Comparison of ENCODE assay signal across 9 cellular contexts in genomic region chr9:108478431-108478837, GRCh38.
DNase-seq lines count a peak whose midpoint lies in the region; ATAC-seq, FAIRE-seq and TF ChIP-seq lines count a peak whose summit lies in the region.
"Had no signal": no experiment of that assay in that cellular context is flagged by ENCODE, and none has a peak within 500 bp of the region (broad histone marks: within the 10 kb centered on the region; RNA-seq: fewer than 3 reads in every experiment).

No MANE protein-coding gene starts in this region.

- H3K79me2 ChIP-seq in osteoblast (ENCODE audit: insufficient read depth, low read length): no peaks in the 10 kb centered on the region

- intact Hi-C loops in CD4-positive, alpha-beta T cell (cut with DNase I, micrococcal nuclease): loop anchor here in 1 of 2 experiments (10.0 kb wide), 1 partner anchor 64 kb away; no protein-coding TSS in a partner anchor

- no peaks in the 10 kb centered on the region for H3K4me1 Mint-ChIP-seq in CD4-positive, alpha-beta T cell (ENCODE audit: low read depth)

- peak overlapping the region; percentile 11; the same call in 1 of the 2 replicates for H3K4me3 ChIP-seq in WI38 (ENCODE audit: low read depth, low read length)
- H3K4me3 ChIP-seq in osteoblast (ENCODE audit: insufficient read depth, low read length): peak overlapping the region; percentile 57
- H3K4me3 ChIP-seq: SK-N-MC had no signal

- H3K4me1 ChIP-seq in osteoblast (ENCODE audit: insufficient read depth, low read length): peaks cover 48% of the 10 kb centered on the region

- no peak overlapping the region for H3K27ac Mint-ChIP-seq in CD4-positive, alpha-beta T cell

- FAIRE-seq in GM12892 (lab: Jason Lieb, UNC): no peak

- H3K9me3 ChIP-seq in osteoblast (ENCODE audit: low read depth, low read length): no peaks in the 10 kb centered on the region
- H3K9me3 ChIP-seq in CD4-positive, alpha-beta T cell (ENCODE audit: control insufficient read depth, low read length): no peaks in the 10 kb centered on the region

- no peak for TF ChIP-seq CTCF in WI38 (IDR thresholded peaks at IDR 0.05; ENCODE audit: low read depth, low read length)
- peak; percentile 19 for TF ChIP-seq CTCF in osteoblast (IDR thresholded peaks at IDR 0.05; ENCODE audit: extremely low read depth, low read depth, low read length)
- no peak for TF ChIP-seq CTCF in CD4-positive, alpha-beta T cell (IDR thresholded peaks at IDR 0.05)

- H3K36me3 ChIP-seq in osteoblast (ENCODE audit: insufficient read depth, low read length): no peaks in the 10 kb centered on the region

- DNase-seq in osteoblast (ENCODE audit: insufficient read length, low spot score, missing footprints) (no peak), GM12892 (ENCODE audit: insufficient read length) (no peak), NCI-H345 (lab: John Stamatoyannopoulos, UW) (no peak)
- DNase-seq in CD4-positive, alpha-beta T cell: no peak

- H3K27me3 Mint-ChIP-seq in CD4-positive, alpha-beta T cell: peaks cover 3% of the 10 kb centered on the region

- TF ChIP-seq POLR2A in GM12892 (IDR thresholded peaks at IDR 0.05; ENCODE audit: low read depth, low read length) (no peak), GM18505 (IDR thresholded peaks at IDR 0.05; ENCODE audit: borderline replicate concordance, extremely low read depth, insufficient read depth, insufficient read length) (no peak)

- ATAC-seq in GM19351 (IDR thresholded peaks at IDR 0.05; ENCODE audit: unreplicated experiment) (peak; percentile 39), HG03060 (IDR thresholded peaks at IDR 0.05; ENCODE audit: low read depth, unreplicated experiment) (peak; percentile 23), GM18505 (IDR thresholded peaks at IDR 0.05; ENCODE audit: unreplicated experiment) (no peak)
- ATAC-seq in CD4-positive, alpha-beta T cell (ENCODE audit: poor library complexity): no peak

- H2AFZ ChIP-seq in osteoblast (ENCODE audit: low read length): peak overlapping the region; percentile 42

- peak overlapping the region; percentile 100 for H3K27ac ChIP-seq in osteoblast (ENCODE audit: low read depth, low read length)
- no peak overlapping the region for H3K27ac ChIP-seq in CD4-positive, alpha-beta T cell (ENCODE audit: low read depth, low read length)
- H3K27ac ChIP-seq: SK-N-MC had no signal

- CTCF ChIA-PET in CD4-positive, alpha-beta T cell (lab: Charles Lee): no interaction called here

- H3K4me2 ChIP-seq in osteoblast (ENCODE audit: insufficient read depth, low read length): peak overlapping the region; percentile 85

- H3K27me3 ChIP-seq in osteoblast (ENCODE audit: insufficient read depth, low read length): no peaks in the 10 kb centered on the region
- H3K27me3 ChIP-seq in CD4-positive, alpha-beta T cell (ENCODE audit: control insufficient read depth, insufficient read depth, low read length): no peaks in the 10 kb centered on the region

- POLR2A ChIA-PET in CD4-positive, alpha-beta T cell (lab: Charles Lee): no interaction called here

- H3K36me3 Mint-ChIP-seq in CD4-positive, alpha-beta T cell (ENCODE audit: low read depth): no peaks in the 10 kb centered on the region

- no peaks in the 10 kb centered on the region for H3K9me3 Mint-ChIP-seq in CD4-positive, alpha-beta T cell

- no peaks in the 10 kb centered on the region for H4K20me1 ChIP-seq in osteoblast (ENCODE audit: insufficient read depth, low read length)

- no peak overlapping the region for H3K4me3 Mint-ChIP-seq in CD4-positive, alpha-beta T cell

Comparison
In these comparisons a context has a peak if more than half of its experiments do, and no peak if none do; other contexts are left out.
1. ATAC-seq: peak in GM19351 (single experiment) and HG03060 (single experiment); none in GM18505 (single experiment) and CD4-positive, alpha-beta T cell (single experiment).